In genomic region chr9:76756273-76756650, GRCh38 we compare ENCODE assay signal across 8 cellular contexts. TPM values are rescaled to one million over a fixed set of nuclear protein-coding genes. Genes with fewer than 3 reads are reported as not detected.
A peak's percentile ranks its signal among the peaks of the same experiment; 100 is the strongest.
DNase-seq lines count a peak whose midpoint lies in the region; ATAC-seq and TF ChIP-seq lines count a peak whose summit lies in the region.

No MANE protein-coding gene starts in this region.

- CTCF ChIA-PET in SK-N-SH (lab: Yijun Ruan, JAX), result interaction anchor here (1.3 kb wide), 1 partner anchor 241 kb away, joined by 3 read pairs; no protein-coding TSS in a partner anchor

- no peaks in the 10 kb centered on the region for H3K9me3 ChIP-seq in SK-N-SH

- H3K4me3 ChIP-seq in SK-N-SH (ENCODE audit: low read depth in 2 of 2, low read length in 1 of 2), result peak overlapping the region in 1 of 2 experiments; percentile 13; a peak in 1 of 4 replicates

- H2AFZ ChIP-seq in SK-N-SH (ENCODE audit: low read depth), result 0 out of 2 replicates have a peak overlapping the region, but pooled peaks have one; percentile 50

- H3K36me3 ChIP-seq in SK-N-SH (replicated peaks in 1 of 2; ENCODE audit: control insufficient read depth in 1 of 2, insufficient read depth in 2 of 2, low read length in 1 of 2), result no peaks in the 10 kb centered on the region

- no peak overlapping the region for H3K9ac ChIP-seq in SK-N-SH

- ATAC-seq in GM19043 (IDR thresholded peaks at IDR 0.05; ENCODE audit: low read depth, unreplicated experiment) (peak; percentile 13), HG02571 (IDR thresholded peaks at IDR 0.05; ENCODE audit: unreplicated experiment) (no peak)

- peaks cover 47% of the 10 kb centered on the region for H3K27me3 ChIP-seq in SK-N-SH (ENCODE audit: insufficient read depth)

- TF ChIP-seq RAD21 in SK-N-SH (IDR thresholded peaks at IDR 0.05; ENCODE audit: low read length), result peak; percentile 42

- POLR2A ChIA-PET in SK-N-SH (lab: Yijun Ruan, JAX), result no interaction called here

- peak; percentile 42 for TF ChIP-seq CTCF in SK-N-SH (IDR thresholded peaks at IDR 0.05)

- no peaks in the 10 kb centered on the region for H3F3A ChIP-seq in SK-N-SH (replicated peaks; ENCODE audit: insufficient read depth)

- no peak overlapping the region for H3K27ac ChIP-seq in SK-N-SH (ENCODE audit: low read depth in 2 of 2, low read length in 1 of 2)

- peak; percentile 75 for DNase-seq in AG08395 (ENCODE audit: low spot score)
- DNase-seq in Kasumi-1 (lab: John Stamatoyannopoulos, UW), result peak; percentile 49 to 55
- peak; percentile 19 for DNase-seq in SK-N-SH
- DNase-seq in islet precursor cell, result peak; percentile 65
- no peak for DNase-seq in GM19238 (ENCODE audit: insufficient read length, low spot score)
- no peak for DNase-seq in T-helper 2 cell

- no peaks in the 10 kb centered on the region for H3K4me1 ChIP-seq in SK-N-SH (ENCODE audit: control insufficient read depth in 1 of 2, insufficient read depth in 2 of 2, low read depth in 1 of 2, low read length in 1 of 2)

- no peaks in the 10 kb centered on the region for H4K20me1 ChIP-seq in SK-N-SH (ENCODE audit: insufficient read depth)

- 0 out of 2 replicates have a peak overlapping the region, but pooled peaks have one; percentile 31 for H3K4me2 ChIP-seq in SK-N-SH

- WGBS in SK-N-SH (ENCODE audit: low lambda C conversion rate), result 5% methylated on average over 6 of the region's 6 CpGs

- H3K9me2 ChIP-seq in SK-N-SH, result no peaks in the 10 kb centered on the region

- TF ChIP-seq EP300 in SK-N-SH (IDR thresholded peaks at IDR 0.05; ENCODE audit: borderline replicate concordance in 1 of 2, low read depth in 1 of 2, low read length in 1 of 2), result no peak

- no peaks in the 10 kb centered on the region for H3K79me2 ChIP-seq in SK-N-SH (ENCODE audit: insufficient read depth)

TF ChIP-seq in SK-N-SH, 30 proteins besides CTCF, POLR2A, EP300 and RAD21:
- TF ChIP-seq, protein P1, sequence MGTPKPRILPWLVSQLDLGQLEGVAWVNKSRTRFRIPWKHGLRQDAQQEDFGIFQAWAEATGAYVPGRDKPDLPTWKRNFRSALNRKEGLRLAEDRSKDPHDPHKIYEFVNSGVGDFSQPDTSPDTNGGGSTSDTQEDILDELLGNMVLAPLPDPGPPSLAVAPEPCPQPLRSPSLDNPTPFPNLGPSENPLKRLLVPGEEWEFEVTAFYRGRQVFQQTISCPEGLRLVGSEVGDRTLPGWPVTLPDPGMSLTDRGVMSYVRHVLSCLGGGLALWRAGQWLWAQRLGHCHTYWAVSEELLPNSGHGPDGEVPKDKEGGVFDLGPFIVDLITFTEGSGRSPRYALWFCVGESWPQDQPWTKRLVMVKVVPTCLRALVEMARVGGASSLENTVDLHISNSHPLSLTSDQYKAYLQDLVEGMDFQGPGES (IDR thresholded peaks at IDR 0.05; ENCODE audit: low read depth, low read length), result no peak
- no peak for TF ChIP-seq EZH2phosphoT487 (IDR thresholded peaks at IDR 0.05; ENCODE audit: borderline replicate concordance, low read depth)
- TF ChIP-seq SIN3A (IDR thresholded peaks at IDR 0.05; ENCODE audit: borderline replicate concordance, low read depth, low read length), result no peak
- TF ChIP-seq TAF1 (IDR thresholded peaks at IDR 0.05; ENCODE audit: borderline replicate concordance, low read depth, low read length), result no peak
- no peak for TF ChIP-seq TCF12 (IDR thresholded peaks at IDR 0.05)
- TF ChIP-seq, protein P2, sequence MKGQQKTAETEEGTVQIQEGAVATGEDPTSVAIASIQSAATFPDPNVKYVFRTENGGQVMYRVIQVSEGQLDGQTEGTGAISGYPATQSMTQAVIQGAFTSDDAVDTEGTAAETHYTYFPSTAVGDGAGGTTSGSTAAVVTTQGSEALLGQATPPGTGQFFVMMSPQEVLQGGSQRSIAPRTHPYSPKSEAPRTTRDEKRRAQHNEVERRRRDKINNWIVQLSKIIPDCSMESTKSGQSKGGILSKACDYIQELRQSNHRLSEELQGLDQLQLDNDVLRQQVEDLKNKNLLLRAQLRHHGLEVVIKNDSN (IDR thresholded peaks at IDR 0.05; ENCODE audit: borderline replicate concordance, low read depth), result no peak
- TF ChIP-seq GABPA (IDR thresholded peaks at IDR 0.05; ENCODE audit: low read depth), result no peak
- no peak for TF ChIP-seq MXI1 (IDR thresholded peaks at IDR 0.05; ENCODE audit: low read depth, low read length)
- TF ChIP-seq MEF2A (IDR thresholded peaks at IDR 0.05; ENCODE audit: borderline replicate concordance, low read depth), result no peak
- no peak for TF ChIP-seq YY1 (IDR thresholded peaks at IDR 0.05; ENCODE audit: low read depth)
- no peak for TF ChIP-seq JUND (IDR thresholded peaks at IDR 0.05)
- no peak for TF ChIP-seq CHD2 (IDR thresholded peaks at IDR 0.05; ENCODE audit: low read length, partially characterized antibody)
- TF ChIP-seq FOXJ3 (CRISPR knock-in tag; IDR thresholded peaks at IDR 0.05), result no peak
- no peak for TF ChIP-seq NFIC (IDR thresholded peaks at IDR 0.05; ENCODE audit: borderline replicate concordance)
- no peak for TF ChIP-seq SMC3 (IDR thresholded peaks at IDR 0.05; ENCODE audit: low read depth, low read length)
- TF ChIP-seq ELF1 (IDR thresholded peaks at IDR 0.05), result no peak
- TF ChIP-seq RCOR1 (IDR thresholded peaks at IDR 0.05; ENCODE audit: low read length), result no peak
- no peak for TF ChIP-seq NRF1 (IDR thresholded peaks at IDR 0.05; ENCODE audit: low read depth, low read length)

RNA-seq across cellular contexts. Expression of gene PCA3, which starts 8.0 kb away (rescaled TPM):
- 0.21 TPM in 2 replicates for polyA plus RNA-seq in SK-N-SH (2012; rRNA removed)
- 0.18 and 0.22 TPM in 2 replicates for polyA plus RNA-seq in SK-N-SH (2012; cell fraction: cytosol; rRNA removed)
- 0.31 and 0.32 TPM in 2 replicates for polyA plus RNA-seq in SK-N-SH (2012; cell fraction: nucleus; rRNA removed)

Comparison
In these comparisons a context has a peak if more than half of its experiments do, and no peak if none do; other contexts are left out.
1. DNase-seq: peak in AG08395 (single experiment), Kasumi-1 (2 of 2), SK-N-SH (single experiment) and islet precursor cell (single experiment); none in GM19238 (single experiment) and T-helper 2 cell (0 of 5).